Comparison of ENCODE assay signal across 8 cellular contexts in the genomic region with DNA sequence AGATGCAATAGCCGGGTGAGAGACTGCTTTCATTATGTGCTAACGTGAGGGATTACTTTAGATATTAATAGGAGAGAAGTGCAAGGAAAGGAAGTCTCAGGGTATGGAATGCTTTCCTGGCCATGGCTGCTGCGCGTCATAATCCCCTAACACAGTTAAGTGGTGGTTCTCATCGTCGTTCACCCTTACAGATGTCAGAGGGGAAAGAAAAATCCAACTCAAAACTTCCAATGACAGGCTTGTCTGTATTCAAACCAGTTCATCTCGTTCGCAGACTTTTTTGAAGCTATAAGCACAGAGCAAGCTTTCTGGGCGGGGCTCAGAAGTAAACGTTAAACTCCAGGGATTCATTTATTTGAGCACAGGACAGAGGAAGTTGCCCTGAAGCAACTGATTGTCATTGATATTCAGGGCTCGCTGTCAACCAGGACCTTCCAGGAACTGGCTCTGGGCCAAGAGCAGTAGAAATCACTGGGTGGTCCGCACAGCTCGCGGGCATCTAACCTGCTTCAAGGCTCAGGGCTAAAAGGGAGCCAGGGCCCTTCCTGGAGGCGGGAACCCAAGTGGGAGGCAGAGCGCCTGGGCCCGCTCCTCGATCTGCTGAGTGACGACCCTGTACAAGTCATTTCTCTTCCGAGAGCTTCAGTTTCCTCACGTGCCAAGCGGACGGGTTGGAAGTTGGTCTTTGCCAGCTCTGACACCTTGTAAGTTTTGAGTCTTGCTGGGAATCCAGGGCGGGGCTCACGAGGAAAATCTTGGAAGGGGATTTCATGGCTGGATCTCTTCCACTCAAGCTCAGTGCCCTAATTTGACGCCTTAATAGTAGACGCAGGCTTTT. TPM values are rescaled to one million over a fixed set of nuclear protein-coding genes. Genes with fewer than 3 reads are reported as not detected.
A peak's percentile ranks its signal among the peaks of the same experiment; 100 is the strongest.
DNase-seq lines count a peak whose midpoint lies in the region; ATAC-seq and TF ChIP-seq lines count a peak whose summit lies in the region.

No MANE protein-coding gene starts in this region.

- peak overlapping the region; percentile 82 for H2BK20ac ChIP-seq in IMR-90 (ENCODE audit: low read depth, low read length)

- peak overlapping the region; percentile 100 for H4K91ac ChIP-seq in IMR-90 (ENCODE audit: insufficient read depth, low read depth, low read length)

- TF ChIP-seq CTCF in CD14-positive monocyte (IDR thresholded peaks at IDR 0.05) (no peak), IMR-90 (conservative IDR thresholded peaks at IDR 0.05; ENCODE audit: low read depth, low read length) (no peak), foreskin fibroblast (IDR thresholded peaks at IDR 0.05; ENCODE audit: low read depth, low read length) (no peak), neural crest cell (conservative IDR thresholded peaks at IDR 0.05) (no peak)

- H3K79me1 ChIP-seq in IMR-90 (ENCODE audit: low read depth in 1 of 2, low read length in 2 of 2): peaks cover 15 to 50% of the 10 kb centered on the region in 2 experiments

- peak overlapping the region; percentile 95 for H2AK9ac ChIP-seq in IMR-90 (replicated peaks; ENCODE audit: low read depth, low read length, poor library complexity)

- peak overlapping the region; percentile 97 for H3K27ac ChIP-seq in IMR-90 (ENCODE audit: insufficient read depth, low read length)

- peaks cover 0 to 6% (median 0%) of the 10 kb centered on the region in 3 donors for H3K27me3 Mint-ChIP-seq in CD14-positive monocyte (ENCODE audit: low read depth in 3 of 3)
- no peaks in the 10 kb centered on the region for H3K27me3 Mint-ChIP-seq in activated T-cell treated with anti-CD3 and anti-CD28 coated beads, Interleukin-2, amount 50 U/mL, for 24 hours
- H3K27me3 Mint-ChIP-seq in neural crest cell (ENCODE audit: low read depth): peaks cover 5% of the 10 kb centered on the region

- H3K4me1 ChIP-seq in IMR-90 (ENCODE audit: control insufficient read depth, insufficient read depth, low read length): peaks cover 23% of the 10 kb centered on the region

- H2AFZ ChIP-seq in IMR-90 (replicated peaks; ENCODE audit: low read length, poor library complexity): peak overlapping the region; percentile 95

- peak; percentile 27; the same call in 1 of the 2 replicates for TF ChIP-seq POLR2A in IMR-90 (IDR thresholded peaks at IDR 0.05; ENCODE audit: low read depth, low read length)

- dilution Hi-C loops in IMR-90 (cut with HindIII; ENCODE audit: low sequenced_read_pairs, unreplicated experiment): no loop called here

- ATAC-seq in IMR-90 (ENCODE audit: low read depth) (no peak), HG02588 (IDR thresholded peaks at IDR 0.05; ENCODE audit: unreplicated experiment) (no peak)

- peak; percentile 2; the same call in 1 of the 2 replicates for TF ChIP-seq RAD21 in IMR-90 (IDR thresholded peaks at IDR 0.05; ENCODE audit: low read length)

- H2AK5ac ChIP-seq in IMR-90 (ENCODE audit: low read depth, low read length): peak overlapping the region; percentile 97

- CTCF ChIA-PET in IMR-90 (lab: Yijun Ruan, JAX): interaction anchor here (0.8 kb wide), 1 partner anchor 410 kb away, joined by 3 read pairs; no protein-coding TSS in a partner anchor

- H3K23ac ChIP-seq in IMR-90 (ENCODE audit: low read depth, low read length): peak overlapping the region; percentile 86

- H3K14ac ChIP-seq in IMR-90 (replicated peaks; ENCODE audit: low read depth, low read length): peak overlapping the region; percentile 98

- peak overlapping the region; percentile 97 for H3K9ac ChIP-seq in IMR-90 (ENCODE audit: low read depth, low read length)

- 6% methylated on average over 14 of the region's 27 CpGs; no CpG with 5 or more reads in 1 of the 2 experiments for WGBS in IMR-90 (ENCODE audit: extremely low coverage in 2 of 2, insufficient read length in 1 of 2), 2 experiments

- peak overlapping the region; percentile 94 for H2BK5ac ChIP-seq in IMR-90 (ENCODE audit: low read depth, low read length, poor library complexity, severe bottlenecking)

- H3K9me1 ChIP-seq in IMR-90 (ENCODE audit: insufficient read depth, low read length): peaks cover 12% of the 10 kb centered on the region

- peaks cover 10% of the 10 kb centered on the region for H4K20me1 ChIP-seq in IMR-90 (ENCODE audit: insufficient read depth, low read length)

- H3K4me1 Mint-ChIP-seq in CD14-positive monocyte (peaks cover 43% of the 10 kb centered on the region), neural crest cell (peaks cover 43% of the 10 kb centered on the region)
- H3K4me1 Mint-ChIP-seq in activated T-cell treated with anti-CD3 and anti-CD28 coated beads, Interleukin-2, amount 50 U/mL, for 24 hours (ENCODE audit: low read depth): peaks cover 71% of the 10 kb centered on the region

- intact Hi-C loops in CD14-positive monocyte (cut with micrococcal nuclease): loop anchor here (5.0 to 10.0 kb wide), 4 partner anchors 242 to 411 kb away; a partner anchor contains a TSS
- intact Hi-C loops in IMR-90 (cut with micrococcal nuclease): loop anchor here (1.0 to 10.0 kb wide), 5 partner anchors 113 to 992 kb away; a partner anchor contains a TSS

- peak overlapping the region; percentile 97 to 99 for H4K8ac ChIP-seq in IMR-90 (ENCODE audit: low read depth in 2 of 2, low read length in 2 of 2)

- H3K4me2 ChIP-seq in IMR-90 (ENCODE audit: low read depth, low read length): peak overlapping the region; percentile 86

- H3K27me3 ChIP-seq in IMR-90 (ENCODE audit: control insufficient read depth, insufficient read depth, low read length): no peaks in the 10 kb centered on the region

- peak overlapping the region; percentile 95 to 96 for H3K4me3 Mint-ChIP-seq in CD14-positive monocyte
- peak overlapping the region; percentile 87 for H3K4me3 Mint-ChIP-seq in activated T-cell treated with anti-CD3 and anti-CD28 coated beads, Interleukin-2, amount 50 U/mL, for 24 hours
- H3K4me3 Mint-ChIP-seq in neural crest cell: peak overlapping the region; percentile 97

- POLR2A ChIA-PET in IMR-90 (lab: Charles Lee; ENCODE audit: unreplicated experiment): interaction anchor here (0.5 to 1.8 kb wide), 10 partner anchors 105 to 413 kb away, joined by 3 to 15 read pairs (median 4); a partner anchor contains a TSS

- no TSS peak for BruUV-seq in IMR-90 (replicated peaks; lab: Mats Ljungman, UMichigan)

- no peaks in the 10 kb centered on the region for H3K36me3 ChIP-seq in IMR-90 (ENCODE audit: control insufficient read depth, insufficient read depth, low read length)

- H3K9me3 Mint-ChIP-seq in CD14-positive monocyte (peaks cover 4 to 17% (median 11%) of the 10 kb centered on the region in 7 donors), neural crest cell (no peaks in the 10 kb centered on the region)
- no peaks in the 10 kb centered on the region for H3K9me3 Mint-ChIP-seq in activated T-cell treated with anti-CD3 and anti-CD28 coated beads, Interleukin-2, amount 50 U/mL, for 24 hours

- H3K18ac ChIP-seq in IMR-90 (ENCODE audit: low read depth, low read length): peak overlapping the region; percentile 95

- peak overlapping the region; percentile 99 for H3K56ac ChIP-seq in IMR-90 (ENCODE audit: extremely low read depth, insufficient read depth, low read length)

- H4K5ac ChIP-seq in IMR-90 (ENCODE audit: low read depth, low read length): peak overlapping the region; percentile 98

- in situ Hi-C loops in IMR-90 (cut with MboI; ENCODE audit: low sequenced_read_pairs): no loop called here

- H2BK15ac ChIP-seq in IMR-90 (ENCODE audit: low read depth, low read length): peak overlapping the region; percentile 99

- H3K36me3 Mint-ChIP-seq in CD14-positive monocyte (peaks cover 2% of the 10 kb centered on the region in 2 donors), neural crest cell (ENCODE audit: low read depth) (no peaks in the 10 kb centered on the region)
- peaks cover 13% of the 10 kb centered on the region for H3K36me3 Mint-ChIP-seq in activated T-cell treated with anti-CD3 and anti-CD28 coated beads, Interleukin-2, amount 50 U/mL, for 24 hours (ENCODE audit: low read depth)

- DNase-seq in CD14-positive monocyte (ENCODE audit: low spot score): no peak
- DNase-seq in IMR-90: peak; percentile 73
- peak; percentile 50 for DNase-seq in activated T-cell treated with anti-CD3 and anti-CD28 coated beads, Interleukin-2, amount 50 U/mL, for 24 hours
- DNase-seq in foreskin fibroblast: peak; percentile 47 to 76
- DNase-seq in neural crest cell (ENCODE audit: low read depth, low spot score): peak; percentile 15
- no peak for DNase-seq in activated gamma-delta T cell (lab: John Stamatoyannopoulos, UW)
- DNase-seq in GM19238 (ENCODE audit: insufficient read length, low spot score): no peak

- H3K9me3 ChIP-seq in IMR-90 (ENCODE audit: control insufficient read depth, insufficient read depth, low read length): no peaks in the 10 kb centered on the region

- H3K4me3 ChIP-seq in IMR-90 (ENCODE audit: insufficient read depth, low read depth, low read length) (peak overlapping the region; percentile 83), foreskin fibroblast (ENCODE audit: low read depth in 1 of 2, low read length in 2 of 2) (peak overlapping the region; percentile 53 to 88)

- peak overlapping the region; percentile 99 for H3K4ac ChIP-seq in IMR-90 (ENCODE audit: low read depth, low read length)

- peak overlapping the region; percentile 90 to 96 (median 94) for H3K27ac Mint-ChIP-seq in CD14-positive monocyte
- H3K27ac Mint-ChIP-seq in activated T-cell treated with anti-CD3 and anti-CD28 coated beads, Interleukin-2, amount 50 U/mL, for 24 hours: peak overlapping the region; percentile 56
- peak overlapping the region; percentile 99 for H3K27ac Mint-ChIP-seq in neural crest cell (ENCODE audit: unreplicated experiment)

- peak overlapping the region; percentile 98 for H2BK120ac ChIP-seq in IMR-90 (ENCODE audit: low read depth, low read length)

TF ChIP-seq in IMR-90, 13 proteins besides CTCF, POLR2A, EP300 and RAD21 (continues in another document):
- TF ChIP-seq BHLHE40 (IDR thresholded peaks at IDR 0.05; ENCODE audit: low read depth, low read length) (peak; percentile 92), CEBPB (IDR thresholded peaks at IDR 0.05; ENCODE audit: low read depth, low read length) (no peak), CHD1 (IDR thresholded peaks at IDR 0.05; ENCODE audit: low read depth, low read length) (peak; percentile 25; the same call in 1 of the 2 replicates), FOS (IDR thresholded peaks at IDR 0.05; ENCODE audit: low read depth, low read length) (no peak), NFE2L2 (IDR thresholded peaks at IDR 0.05; ENCODE audit: low read depth, low read length) (no peak)
- TF ChIP-seq, protein P1, sequence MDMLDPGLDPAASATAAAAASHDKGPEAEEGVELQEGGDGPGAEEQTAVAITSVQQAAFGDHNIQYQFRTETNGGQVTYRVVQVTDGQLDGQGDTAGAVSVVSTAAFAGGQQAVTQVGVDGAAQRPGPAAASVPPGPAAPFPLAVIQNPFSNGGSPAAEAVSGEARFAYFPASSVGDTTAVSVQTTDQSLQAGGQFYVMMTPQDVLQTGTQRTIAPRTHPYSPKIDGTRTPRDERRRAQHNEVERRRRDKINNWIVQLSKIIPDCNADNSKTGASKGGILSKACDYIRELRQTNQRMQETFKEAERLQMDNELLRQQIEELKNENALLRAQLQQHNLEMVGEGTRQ (IDR thresholded peaks at IDR 0.05; ENCODE audit: low read depth, low read length): peak; percentile 43

RNA-seq across cellular contexts. Expression of a gene that starts 1.1 kb away (rescaled TPM):
- polyA plus RNA-seq in CD14-positive monocyte: 10 to 100 TPM; 15.3 to 23.2 TPM
- total RNA-seq in IMR-90 (2012; rRNA removed): 111 and 130 TPM in 2 replicates
- 16.0 and 17.6 TPM in 2 replicates for polyA plus RNA-seq in IMR-90 (2012; rRNA removed)
- polyA plus RNA-seq in IMR-90 (2012; cell fraction: cytosol; rRNA removed): 7.4 and 10.6 TPM in 2 replicates
- polyA plus RNA-seq in IMR-90 (2012; cell fraction: nucleus; rRNA removed; ENCODE audit: low replicate concordance): 35.2 and 36.9 TPM in 2 replicates
- 38.7 and 42.1 TPM in 2 replicates for total RNA-seq in neural crest cell

Comparison
In these comparisons a context has a peak if more than half of its experiments do, and no peak if none do; other contexts are left out.
1. DNase-seq: peak in IMR-90 (single experiment), activated T-cell treated with anti-CD3 and anti-CD28 coated beads, Interleukin-2, amount 50 U/mL, for 24 hours (single experiment), foreskin fibroblast (2 of 2) and neural crest cell (single experiment); none in CD14-positive monocyte (single experiment), activated gamma-delta T cell (single experiment) and GM19238 (single experiment).
2. Peak in every context shown above with its lines, with median percentiles within 50 percentile points of each other: H3K27ac Mint-ChIP-seq and H3K4me3 Mint-ChIP-seq.